Comparison of ENCODE assay signal across 25 cellular contexts in genomic region chr20:47225458-47225857, GRCh38.
"Had no signal": no experiment of that assay in that cellular context is flagged by ENCODE, and none has a peak within 500 bp of the region (broad histone marks: within the 10 kb centered on the region; RNA-seq: fewer than 3 reads in every experiment).

No MANE protein-coding gene starts in this region.

- DNase-seq: dorsolateral prefrontal cortex; effector CD4-positive, alpha-beta T cell; foreskin fibroblast; gastrocnemius medialis; head of caudate nucleus; left ventricle myocardium superior; lower lobe of right lung; nucleus accumbens; sigmoid colon; stimulated activated CD4-positive, alpha-beta T cell treated with anti-CD3 and anti-CD28 coated beads, Interleukin-2, amount 100 ng/mL, for 24 hours; stimulated activated CD4-positive, alpha-beta T cell treated with anti-CD3 and anti-CD28 coated beads, Interleukin-4, amount 100 ng/mL, for 24 hours; stimulated activated naive CD8-positive, alpha-beta T cell treated with anti-CD3 and anti-CD28 coated beads, Interleukin-15, Interleukin-2, amounts not matched to agents 100 U/mL and 50 U/mL, for 24 hours; substantia nigra; testis; tibial artery; upper lobe of left lung had no signal

- H3K4me3 Mint-ChIP-seq: natural killer cell treated with Interleukin-12 subunit alpha and Interleukin-12 subunit beta and Interleukin-15 and Interleukin-18, amount 100 ng/mL, for 72 hours; neural progenitor cell; stimulated activated memory B cell treated with anti-CD40 and anti-IgM and Interleukin-4, amounts not matched to agents 10 μg/mL and 1 μg/mL and 100 μg/mL, for 72 hours had no signal

- H3K27ac Mint-ChIP-seq: neural progenitor cell had no signal

- ATAC-seq: esophagus mucosa; gastrocnemius medialis; left ventricle myocardium superior; lower lobe of right lung; natural killer cell treated with Interleukin-12 subunit alpha and Interleukin-12 subunit beta and Interleukin-15 and Interleukin-18, amount 100 ng/mL, for 72 hours; stimulated activated memory B cell treated with anti-CD40 and anti-IgM and Interleukin-4, amounts not matched to agents 10 μg/mL and 1 μg/mL and 100 μg/mL, for 72 hours; stimulated activated naive CD8-positive, alpha-beta T cell treated with anti-CD3 and anti-CD28 coated beads, Interleukin-15, Interleukin-2, amounts not matched to agents 100 U/mL and 50 U/mL, for 24 hours had no signal

- H3K9me3 ChIP-seq: gastrocnemius medialis, lower lobe of right lung, prostate gland, right atrium auricular region, sigmoid colon, testis, tibial artery, upper lobe of left lung had no signal

- H2AFZ ChIP-seq: neural progenitor cell had no signal

- H3K9ac ChIP-seq: neural progenitor cell had no signal

- H3K4me1 ChIP-seq: gastrocnemius medialis, lower lobe of right lung, neural progenitor cell, prostate gland, right atrium auricular region, testis, upper lobe of left lung had no signal

- H3K9me3 Mint-ChIP-seq: natural killer cell treated with Interleukin-12 subunit alpha and Interleukin-12 subunit beta and Interleukin-15 and Interleukin-18, amount 100 ng/mL, for 72 hours; neural progenitor cell; stimulated activated memory B cell treated with anti-CD40 and anti-IgM and Interleukin-4, amounts not matched to agents 10 μg/mL and 1 μg/mL and 100 μg/mL, for 72 hours had no signal

- H3K27me3 ChIP-seq: dorsolateral prefrontal cortex, gastrocnemius medialis, neural progenitor cell, right atrium auricular region, sigmoid colon, testis, tibial artery, upper lobe of left lung had no signal

- H3K27me3 Mint-ChIP-seq: natural killer cell treated with Interleukin-12 subunit alpha and Interleukin-12 subunit beta and Interleukin-15 and Interleukin-18, amount 100 ng/mL, for 72 hours; stimulated activated memory B cell treated with anti-CD40 and anti-IgM and Interleukin-4, amounts not matched to agents 10 μg/mL and 1 μg/mL and 100 μg/mL, for 72 hours had no signal

- FAIRE-seq: colon, keratinocyte, urothelium cell line had no signal

- H3K27ac ChIP-seq: gastrocnemius medialis, lower lobe of right lung, neural progenitor cell, prostate gland, right atrium auricular region, sigmoid colon, testis, tibial artery, upper lobe of left lung had no signal

- H3K4me2 ChIP-seq: neural progenitor cell had no signal

- H3K4me3 ChIP-seq: dorsolateral prefrontal cortex, gastrocnemius medialis, lower lobe of right lung, neural progenitor cell, prostate gland, right atrium auricular region, sigmoid colon, testis, tibial artery, upper lobe of left lung had no signal
